Comparison of ENCODE assay signal across 1 cellular context in the genomic region with DNA sequence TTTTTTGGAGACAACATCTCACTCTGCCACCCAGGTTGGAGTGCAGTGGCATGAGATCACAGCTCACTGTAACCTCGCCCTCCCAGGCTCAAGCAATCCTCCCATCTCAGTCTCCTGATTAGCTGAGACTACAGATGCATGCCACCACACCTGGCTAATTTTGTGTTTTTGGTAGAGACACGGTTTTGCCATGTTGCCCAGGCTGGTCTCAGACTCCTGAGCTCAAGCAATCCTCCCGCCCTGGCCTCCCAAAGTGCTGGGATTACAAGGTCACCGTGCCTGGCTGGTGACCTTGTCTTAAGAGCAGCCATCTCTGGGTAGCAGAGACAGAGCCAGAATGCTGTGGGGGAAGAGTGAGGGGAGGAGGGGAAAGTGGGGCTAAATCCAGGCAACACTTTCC.
TF ChIP-seq lines count a peak whose summit lies in the region.

No MANE protein-coding gene starts in this region.

TF ChIP-seq in endothelial cell of umbilical vein, 7 proteins besides CTCF, POLR2A, EP300 and RAD21:
- no peak for TF ChIP-seq MYC (IDR thresholded peaks at IDR 0.05; ENCODE audit: low read depth, low read length)
- no peak for TF ChIP-seq GATA2 (IDR thresholded peaks at IDR 0.05; ENCODE audit: insufficient read depth, insufficient read length, low read depth, low read length)
- TF ChIP-seq EZH2 (IDR thresholded peaks at IDR 0.05; ENCODE audit: borderline replicate concordance, low read depth, low read length, severe bottlenecking), result no peak
- no peak for TF ChIP-seq JUN (IDR thresholded peaks at IDR 0.05; ENCODE audit: borderline replicate concordance, insufficient read depth, insufficient read length, low read depth)
- TF ChIP-seq, protein P1, sequence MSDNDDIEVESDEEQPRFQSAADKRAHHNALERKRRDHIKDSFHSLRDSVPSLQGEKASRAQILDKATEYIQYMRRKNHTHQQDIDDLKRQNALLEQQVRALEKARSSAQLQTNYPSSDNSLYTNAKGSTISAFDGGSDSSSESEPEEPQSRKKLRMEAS (IDR thresholded peaks at IDR 0.05; ENCODE audit: insufficient read depth, insufficient read length), result no peak
- TF ChIP-seq POLR2AphosphoS5 (IDR thresholded peaks at IDR 0.05; ENCODE audit: insufficient read depth, low read depth, low read length), result no peak
